Comparison of ENCODE assay signal across 9 cellular contexts in the genomic region with DNA sequence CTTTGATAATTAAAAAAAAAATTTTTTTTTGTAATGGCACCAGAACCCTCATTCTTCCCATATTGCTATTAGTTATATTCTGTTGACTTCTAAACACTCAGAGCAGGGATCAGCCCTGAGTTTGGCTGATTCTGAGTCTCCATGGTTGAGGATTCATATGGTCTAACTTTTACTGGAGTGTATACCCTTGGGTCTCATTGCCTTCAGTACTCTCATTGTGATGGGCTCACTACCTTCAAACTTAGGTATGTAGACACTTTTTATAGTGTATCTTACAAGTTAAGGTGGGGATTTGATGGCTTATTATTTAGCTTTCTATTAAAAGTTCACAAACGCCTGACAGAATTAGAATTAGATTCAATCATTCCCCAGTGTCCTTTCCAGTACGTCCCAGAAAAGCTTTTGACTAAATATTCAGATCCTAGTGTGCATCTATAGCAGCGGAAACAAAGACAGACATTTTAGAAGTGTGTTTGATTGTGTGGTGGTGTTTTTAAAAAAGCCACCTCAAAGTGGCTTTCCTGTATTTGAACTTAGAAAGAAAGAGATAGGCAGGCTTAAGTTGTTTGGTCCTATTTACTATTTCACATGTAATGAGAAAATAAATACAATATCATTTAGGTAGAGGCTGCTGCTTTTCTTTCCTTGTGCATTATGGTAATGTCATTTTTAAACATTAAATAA. TPM values are rescaled to one million over a fixed set of nuclear protein-coding genes. Genes with fewer than 3 reads are reported as not detected.
DNase-seq lines count a peak whose midpoint lies in the region; ATAC-seq, FAIRE-seq and TF ChIP-seq lines count a peak whose summit lies in the region.
"Had no signal": no experiment of that assay in that cellular context is flagged by ENCODE, and none has a peak within 500 bp of the region (broad histone marks: within the 10 kb centered on the region; RNA-seq: fewer than 3 reads in every experiment).

No MANE protein-coding gene starts in this region.

- no peaks in the 10 kb centered on the region for H3K9me3 Mint-ChIP-seq in activated T-cell treated with anti-CD3 and anti-CD28 coated beads, Interleukin-2, amount 50 U/mL, for 24 hours

- no peaks in the 10 kb centered on the region for H3K27me3 Mint-ChIP-seq in activated T-cell treated with anti-CD3 and anti-CD28 coated beads, Interleukin-2, amount 50 U/mL, for 24 hours

- H3K4me3 ChIP-seq in K562 (peak overlapping the region; percentile 39), mesodermal cell (ENCODE audit: extremely low read depth, insufficient read depth, low read length, poor library complexity, severe bottlenecking) (peak overlapping the region; percentile 65), thyroid gland (replicated peaks in 1 of 3) (peak overlapping the region in 1 of 3 donors; percentile 8)

- WGBS in K562 (ENCODE audit: insufficient coverage, low coverage, missing lambda C conversion rate) = 7% methylated on average over 3 of the region's 3 CpGs
- WGBS in mesodermal cell (ENCODE audit: insufficient coverage in 2 of 2), 2 experiments = no CpG with 5 or more reads among the region's 3 CpGs
- 48 to 57% methylated on average over 3 of the region's 3 CpGs for WGBS in thyroid gland, 2 donors

- H3K36me3 ChIP-seq in K562 (ENCODE audit: control insufficient read depth, insufficient read depth, low read length) (no peaks in the 10 kb centered on the region; the same call in 2 of the 3 replicates), mesodermal cell (ENCODE audit: control insufficient read depth, insufficient read depth, low read length) (peaks cover 38% of the 10 kb centered on the region), thyroid gland (no peaks in the 10 kb centered on the region)

- no peak for TF ChIP-seq CTCF in K562 (IDR thresholded peaks at IDR 0.05 in 2 of 3, conservative IDR thresholded peaks at IDR 0.05 in 1 of 3; ENCODE audit: insufficient read depth in 2 of 3, low read depth in 1 of 3, low read length in 3 of 3)
- no peak for TF ChIP-seq CTCF in thyroid gland (IDR thresholded peaks at IDR 0.05)

- H3K27me3 ChIP-seq in K562 (ENCODE audit: control insufficient read depth in 2 of 2, insufficient read depth in 2 of 2, low read length in 2 of 2) (no peaks in the 10 kb centered on the region), thyroid gland (no peaks in the 10 kb centered on the region)

- no peaks in the 10 kb centered on the region for H4K20me1 ChIP-seq in K562 (replicated peaks; ENCODE audit: control insufficient read depth, insufficient read depth, low read length)

- BruUV-seq in K562 (replicated peaks; lab: Mats Ljungman, UMichigan) = no TSS peak

- H3K4me2 ChIP-seq in K562 (ENCODE audit: insufficient read depth, low read length) = peak overlapping the region; percentile 82

- DNase-seq in activated T-cell treated with anti-CD3 and anti-CD28 coated beads, Interleukin-2, amount 50 U/mL, for 24 hours = no peak
- DNase-seq in activated T-cell treated with anti-CD3 and anti-CD28 coated beads, Interleukin-2, amount 50 U/mL, for 48 hours = no peak
- peak in 1 of 4 experiments; percentile 10 for DNase-seq in K562 (ENCODE audit: extremely low read depth in 1 of 4, low spot score in 3 of 4)
- no peak for DNase-seq in thyroid gland

- TF ChIP-seq POLR2A in K562 (conservative IDR thresholded peaks at IDR 0.05) = no peak
- no peak for TF ChIP-seq POLR2A in thyroid gland (IDR thresholded peaks at IDR 0.05)

- peak; percentile 60 for ATAC-seq in K562
- no peak for ATAC-seq in HG03442 (IDR thresholded peaks at IDR 0.05; ENCODE audit: unreplicated experiment)
- ATAC-seq in HG03457 (IDR thresholded peaks at IDR 0.05; ENCODE audit: unreplicated experiment) = no peak
- ATAC-seq in GM21576 (IDR thresholded peaks at IDR 0.05; ENCODE audit: unreplicated experiment) = no peak

- H3K36me3 Mint-ChIP-seq in activated T-cell treated with anti-CD3 and anti-CD28 coated beads, Interleukin-2, amount 50 U/mL, for 24 hours (ENCODE audit: low read depth) = peaks cover 19% of the 10 kb centered on the region

- CTCF ChIA-PET in K562 (lab: Yijun Ruan, JAX; ENCODE audit: low intra/inter-chr PET ratio) = no interaction called here

- peaks cover 66% of the 10 kb centered on the region for H3K4me1 Mint-ChIP-seq in activated T-cell treated with anti-CD3 and anti-CD28 coated beads, Interleukin-2, amount 50 U/mL, for 24 hours (ENCODE audit: low read depth)

- no peaks in the 10 kb centered on the region for H3K9me1 ChIP-seq in K562 (ENCODE audit: control insufficient read depth, insufficient read depth, low read length)

- H3K27ac Mint-ChIP-seq in activated T-cell treated with anti-CD3 and anti-CD28 coated beads, Interleukin-2, amount 50 U/mL, for 24 hours = peak overlapping the region; percentile 96

- H3K79me2 ChIP-seq in K562 (ENCODE audit: control insufficient read depth, insufficient read depth, low read length) = peaks cover 70% of the 10 kb centered on the region

- intact Hi-C loops in K562 (cut with micrococcal nuclease) = no loop called here
- intact Hi-C loops in thyroid gland (cut with DNase I) = no loop called here

- H3K4me1 ChIP-seq in K562 (replicated peaks in 1 of 2; ENCODE audit: control insufficient read depth in 2 of 2, insufficient read depth in 2 of 2, low read length in 2 of 2) = peaks cover 17 to 28% of the 10 kb centered on the region in 2 experiments
- peaks cover 20% of the 10 kb centered on the region for H3K4me1 ChIP-seq in mesodermal cell (ENCODE audit: control insufficient read depth, insufficient read depth, low read length, poor library complexity, severe bottlenecking)
- H3K4me1 ChIP-seq in thyroid gland = peaks cover 19 to 28% of the 10 kb centered on the region in 2 donors

- 0 out of 2 replicates have a peak overlapping the region, but pooled peaks have one; percentile 10 for H2AFZ ChIP-seq in K562 (ENCODE audit: low read depth, low read length)

- POLR2A ChIA-PET in K562 (lab: Yijun Ruan, JAX) = interaction anchor here (0.9 to 6.0 kb wide), 6 partner anchors 9 to 205 kb away, joined by 3 to 61 read pairs (median 10); no protein-coding TSS in a partner anchor

- no peak for TF ChIP-seq RAD21 in K562 (CRISPR knock-in tag; conservative IDR thresholded peaks at IDR 0.05 in 1 of 2, IDR thresholded peaks at IDR 0.05 in 1 of 2)

- FAIRE-seq in K562 (lab: Jason Lieb, UNC) = no peak
- FAIRE-seq: TTC549 had no signal

- H3K27ac ChIP-seq in K562 (ENCODE audit: extremely low read depth, low read depth, low read length) (peak overlapping the region; percentile 81), mesodermal cell (ENCODE audit: low read depth, low read length, severe bottlenecking) (peak overlapping the region; percentile 99), thyroid gland (peak overlapping the region; percentile 40 to 75 (median 72))

- H3K4me3 Mint-ChIP-seq in activated T-cell treated with anti-CD3 and anti-CD28 coated beads, Interleukin-2, amount 50 U/mL, for 24 hours = peak overlapping the region; percentile 83

- in situ Hi-C loops in K562 (cut with MboI) = no loop called here

- H3K9me3 ChIP-seq in K562 (replicated peaks; ENCODE audit: control insufficient read depth, insufficient read depth, low read depth, low read length) (no peaks in the 10 kb centered on the region), mesodermal cell (ENCODE audit: control insufficient read depth, low read length) (no peaks in the 10 kb centered on the region), thyroid gland (no peaks in the 10 kb centered on the region)

- TF ChIP-seq EP300 in K562 (IDR thresholded peaks at IDR 0.05; ENCODE audit: low read length) = no peak

- H3K9ac ChIP-seq in K562 (ENCODE audit: insufficient read depth in 1 of 2, low read depth in 2 of 2, low read length in 2 of 2) = peak overlapping the region in 1 of 2 experiments; percentile 56; a peak in 2 of 4 replicates

TF ChIP-seq in K562, 482 proteins besides CTCF, POLR2A, EP300 and RAD21:
- TF ChIP-seq DMBX1 (CRISPR knock-in tag; IDR thresholded peaks at IDR 0.05; ENCODE audit: borderline replicate concordance) = no peak
- peak; percentile 44 for TF ChIP-seq BRD9 (IDR thresholded peaks at IDR 0.05; ENCODE audit: low read depth, partially characterized antibody)
- TF ChIP-seq KAT2B (IDR thresholded peaks at IDR 0.05; ENCODE audit: low read depth, low read length) = no peak

RNA-seq across cellular contexts. Expression of gene MACF1, which starts 1.4 kb away (rescaled TPM):
- total RNA-seq in K562 (2011; cell fraction: chromatin; rRNA removed; ENCODE audit: low replicate concordance) = 567 and 1,155 TPM in 2 replicates
- total RNA-seq in K562 (2011; cell fraction: nucleolus; rRNA removed) = 256 and 329 TPM in 2 replicates
- total RNA-seq in K562 (2011; cell fraction: nucleoplasm; rRNA removed) = 400 and 459 TPM in 2 replicates
- total RNA-seq in K562 (2014; rRNA removed) (147 and 152 TPM in 2 replicates), K562 (2014; rRNA removed; fragmentation: Illumina TruSeq; extraction: Trizol) (149 and 159 TPM in 2 replicates), K562 (2015; rRNA removed; fragmentation: Illumina TruSeq; extraction: Trizol) (223 and 232 TPM in 2 replicates), K562 (2021) (175 and 200 TPM in 2 replicates), thyroid gland (100 to 1,000 TPM; 308 to 834 (median 427) TPM)
- polyA plus RNA-seq in K562 (2011; rRNA removed) (71.6 and 72.1 TPM in 2 replicates), K562 (2014; fragmentation: Illumina TruSeq; extraction: Trizol) (99.7 and 112 TPM in 2 replicates), K562 (2014; fragmentation: Nextera tagmentation; extraction: Ambion mirVana) (10 to 100 TPM; 13.2 to 21.2 TPM), K562 (2014; rRNA removed) (86.1 and 96.3 TPM in 2 replicates)
- polyA plus RNA-seq in K562 (2011; cell fraction: cytosol; rRNA removed) = 35.7 and 47.7 TPM in 2 replicates
- 255 and 292 TPM in 2 replicates for polyA plus RNA-seq in K562 (2011; cell fraction: nucleus; rRNA removed)
- 97.8 and 152 TPM in 2 replicates for polyA plus RNA-seq in K562 (2012)
- 480 TPM in 2 replicates for polyA minus RNA-seq in K562 (2011; rRNA and poly(A)+ RNA removed)
- 137 and 164 TPM in 2 replicates for polyA minus RNA-seq in K562 (2011; cell fraction: cytosol; rRNA and poly(A)+ RNA removed)
- 348 and 753 TPM in 2 replicates for polyA minus RNA-seq in K562 (2011; cell fraction: nucleus; rRNA and poly(A)+ RNA removed)
- polyA plus RNA-seq in mesodermal cell (2013, experiment 1 of 2) = 154 TPM
- 117 TPM for polyA plus RNA-seq in mesodermal cell (2013, experiment 2 of 2)
